In genomic region chr15:83837946-83838571, GRCh38 we compare ENCODE assay signal across 8 cellular contexts.
DNase-seq lines count a peak whose midpoint lies in the region; ATAC-seq, FAIRE-seq and TF ChIP-seq lines count a peak whose summit lies in the region.

No MANE protein-coding gene starts in this region.

- ATAC-seq in GM18519 (IDR thresholded peaks at IDR 0.05; ENCODE audit: low FRiP score, unreplicated experiment) = no peak
- no peak for ATAC-seq in HG02571 (IDR thresholded peaks at IDR 0.05; ENCODE audit: unreplicated experiment)

- H4K20me1 ChIP-seq in keratinocyte (ENCODE audit: control insufficient read depth, extremely low read depth, insufficient read depth, low read length) = no peaks in the 10 kb centered on the region

- H3K4me2 ChIP-seq in keratinocyte (ENCODE audit: control insufficient read depth, extremely low read depth, insufficient read depth, low read depth, low read length) = no peak overlapping the region

- no peaks in the 10 kb centered on the region for H3K4me1 ChIP-seq in keratinocyte (ENCODE audit: control insufficient read depth, extremely low read depth, insufficient read depth, low read length)

- no peaks in the 10 kb centered on the region for H3K9me3 ChIP-seq in keratinocyte (ENCODE audit: control insufficient read depth, low read depth, low read length)

- dilution Hi-C loops in keratinocyte (cut with MboI; ENCODE audit: extremely low pct_ligation_motif_present, low sequenced_read_pairs) = no loop called here

- no peaks in the 10 kb centered on the region for H3K27me3 ChIP-seq in keratinocyte (ENCODE audit: control insufficient read depth, extremely low read depth, insufficient read depth, low read length)

- DNase-seq in D341Med (ENCODE audit: low spot score) (peak; percentile 79), HEK293T (ENCODE audit: extremely low spot score) (peak; percentile 75), amygdala (lab: John Stamatoyannopoulos, UW) (peak in 37 of 56 donors; percentile 0 to 69 (median 22)), keratinocyte (ENCODE audit: low read depth, low spot score) (no peak), GM19238 (ENCODE audit: insufficient read length, low spot score) (no peak), NCI-H128 (lab: John Stamatoyannopoulos, UW; ENCODE audit: unreplicated experiment) (no peak)

- no peak overlapping the region for H3K9ac ChIP-seq in keratinocyte (ENCODE audit: control insufficient read depth, extremely low read depth, insufficient read depth, low read length)

- H3K9me1 ChIP-seq in keratinocyte (ENCODE audit: control insufficient read depth, extremely low read depth, insufficient read depth, low read length) = no peaks in the 10 kb centered on the region

- peak; percentile 56 to 81 (median 67) for TF ChIP-seq CTCF in keratinocyte (optimal IDR thresholded peaks at IDR 0.05 in 1 of 3, IDR thresholded peaks at IDR 0.05 in 1 of 3, conservative IDR thresholded peaks at IDR 0.05 in 1 of 3; ENCODE audit: extremely low read depth in 1 of 3, insufficient read depth in 2 of 3, low read length in 3 of 3)

- no peak overlapping the region for H3K27ac ChIP-seq in keratinocyte (ENCODE audit: control insufficient read depth, insufficient read depth, low read length)

- H3K79me2 ChIP-seq in keratinocyte (ENCODE audit: control insufficient read depth, insufficient read depth, low read length) = no peaks in the 10 kb centered on the region

- no peaks in the 10 kb centered on the region for H3K36me3 ChIP-seq in keratinocyte (ENCODE audit: control insufficient read depth in 2 of 2, extremely low read depth in 1 of 2, insufficient read depth in 2 of 2, low read length in 2 of 2)

- H3K4me3 ChIP-seq in keratinocyte (ENCODE audit: control insufficient read depth in 2 of 3, extremely low read depth in 1 of 3, insufficient read depth in 2 of 3, low read depth in 1 of 3, low read length in 3 of 3) = no peak overlapping the region

- H2AFZ ChIP-seq in keratinocyte (ENCODE audit: control insufficient read depth, low read length) = peak overlapping the region; percentile 29

- peak; percentile 20 for FAIRE-seq in keratinocyte (lab: Jason Lieb, UNC)

- CTCF ChIA-PET in HEK293T (lab: Yijun Ruan, JAX) = interaction anchor here (0.7 to 1.5 kb wide), 8 partner anchors 9 to 399 kb away, joined by 3 to 6 read pairs (median 3); no protein-coding TSS in a partner anchor

- POLR2A ChIA-PET in HEK293T (lab: Yijun Ruan, JAX) = no interaction called here

TF ChIP-seq in HEK293T, 16 proteins besides CTCF, POLR2A, EP300 and RAD21:
- TF ChIP-seq SP1 (IDR thresholded peaks at IDR 0.05) (no peak), L3MBTL2 (conservative IDR thresholded peaks at IDR 0.05) (no peak), PKNOX1 (IDR thresholded peaks at IDR 0.05) (no peak), FOXK2 (IDR thresholded peaks at IDR 0.05) (no peak), BHLHE40 (IDR thresholded peaks at IDR 0.05; ENCODE audit: borderline replicate concordance) (no peak), ZNF384 (IDR thresholded peaks at IDR 0.05) (no peak), ARNT (IDR thresholded peaks at IDR 0.05) (no peak), HDGF (IDR thresholded peaks at IDR 0.05; ENCODE audit: borderline replicate concordance) (no peak)

Comparison
In these comparisons a context has a peak if more than half of its experiments do, and no peak if none do; other contexts are left out.
1. DNase-seq: peak in D341Med (single experiment), HEK293T (single experiment) and amygdala (37 of 56); none in keratinocyte (single experiment), GM19238 (single experiment) and NCI-H128 (single experiment).